ENCODE assay signal across 8 cellular contexts in genomic region chr21:29656504-29657227, GRCh38.
DNase-seq lines count a peak whose midpoint lies in the region; ATAC-seq and TF ChIP-seq lines count a peak whose summit lies in the region.

No MANE protein-coding gene starts in this region.

- peaks cover 2 to 7% (median 6%) of the 10 kb centered on the region in 4 donors for H3K4me1 Mint-ChIP-seq in CD4-positive, CD25-positive, alpha-beta regulatory T cell
- peaks cover 23% of the 10 kb centered on the region for H3K4me1 Mint-ChIP-seq in activated CD8-positive, alpha-beta T cell treated with anti-CD3 and anti-CD28 coated beads, Interleukin-2, amount 10 ng/mL, durations not matched to agents 7 days and 5 days (ENCODE audit: low read depth)

- H3K9me3 Mint-ChIP-seq in CD4-positive, CD25-positive, alpha-beta regulatory T cell = peaks cover 0 to 5% (median 3%) of the 10 kb centered on the region in 7 donors
- peaks cover 4% of the 10 kb centered on the region for H3K9me3 Mint-ChIP-seq in activated CD8-positive, alpha-beta T cell treated with anti-CD3 and anti-CD28 coated beads, Interleukin-2, amount 10 ng/mL, durations not matched to agents 7 days and 5 days (ENCODE audit: insufficient read depth)

- peak in 1 of 3 donors; percentile 84 for DNase-seq in CD4-positive, CD25-positive, alpha-beta regulatory T cell
- peak; percentile 88 for DNase-seq in KBM-7
- peak; percentile 27 for DNase-seq in activated CD8-positive, alpha-beta T cell treated with anti-CD3 and anti-CD28 coated beads, Interleukin-2, amount 10 ng/mL, durations not matched to agents 7 days and 5 days
- no peak for DNase-seq in right lobe of liver
- no peak for DNase-seq in sigmoid colon
- no peak for DNase-seq in NCI-H1930 (lab: John Stamatoyannopoulos, UW)
- no peak for DNase-seq in HuH-7.5 (ENCODE audit: low spot score)
- no peak for DNase-seq in H7

- intact Hi-C loops in right lobe of liver (cut with DNase I) (no loop called here), sigmoid colon (cut with DNase I) (no loop called here)

- H3K9me3 ChIP-seq in CD4-positive, CD25-positive, alpha-beta regulatory T cell (ENCODE audit: control insufficient read depth in 2 of 2, low read length in 2 of 2) = no peaks in the 10 kb centered on the region
- H3K9me3 ChIP-seq in right lobe of liver (no peaks in the 10 kb centered on the region), sigmoid colon (no peaks in the 10 kb centered on the region)

- no peak overlapping the region for H3K4me3 ChIP-seq in CD4-positive, CD25-positive, alpha-beta regulatory T cell (ENCODE audit: low read depth, low read length)
- H3K4me3 ChIP-seq in right lobe of liver (no peak overlapping the region), sigmoid colon (no peak overlapping the region), H7 (ENCODE audit: insufficient read depth, low read depth, low read length) (no peak overlapping the region)

- no peaks in the 10 kb centered on the region for H3K4me1 ChIP-seq in CD4-positive, CD25-positive, alpha-beta regulatory T cell (ENCODE audit: control insufficient read depth, insufficient read depth, low read length, poor library complexity, severe bottlenecking)
- H3K4me1 ChIP-seq in right lobe of liver = no peaks in the 10 kb centered on the region
- H3K4me1 ChIP-seq in sigmoid colon = no peaks in the 10 kb centered on the region

- TF ChIP-seq POLR2A in right lobe of liver (IDR thresholded peaks at IDR 0.05) = no peak
- no peak for TF ChIP-seq POLR2A in sigmoid colon (IDR thresholded peaks at IDR 0.05)

- peaks cover 4% of the 10 kb centered on the region for H3K36me3 Mint-ChIP-seq in CD4-positive, CD25-positive, alpha-beta regulatory T cell
- peaks cover 2% of the 10 kb centered on the region for H3K36me3 Mint-ChIP-seq in activated CD8-positive, alpha-beta T cell treated with anti-CD3 and anti-CD28 coated beads, Interleukin-2, amount 10 ng/mL, durations not matched to agents 7 days and 5 days (ENCODE audit: low read depth)

- no peaks in the 10 kb centered on the region for H3K27me3 Mint-ChIP-seq in CD4-positive, CD25-positive, alpha-beta regulatory T cell
- H3K27me3 Mint-ChIP-seq in activated CD8-positive, alpha-beta T cell treated with anti-CD3 and anti-CD28 coated beads, Interleukin-2, amount 10 ng/mL, durations not matched to agents 7 days and 5 days (ENCODE audit: low read depth) = no peaks in the 10 kb centered on the region

- no peaks in the 10 kb centered on the region for H3K27me3 ChIP-seq in CD4-positive, CD25-positive, alpha-beta regulatory T cell (ENCODE audit: control insufficient read depth, insufficient read depth, low read length)
- H3K27me3 ChIP-seq in right lobe of liver = no peaks in the 10 kb centered on the region
- no peaks in the 10 kb centered on the region for H3K27me3 ChIP-seq in sigmoid colon
- H3K27me3 ChIP-seq in H7 (ENCODE audit: control insufficient read depth, insufficient read depth, low read length) = no peaks in the 10 kb centered on the region

- H3K27ac ChIP-seq in CD4-positive, CD25-positive, alpha-beta regulatory T cell (ENCODE audit: insufficient read depth, low read length, poor library complexity, severe bottlenecking) = no peak overlapping the region
- H3K27ac ChIP-seq in right lobe of liver (no peak overlapping the region), sigmoid colon (no peak overlapping the region)

- H3K36me3 ChIP-seq in CD4-positive, CD25-positive, alpha-beta regulatory T cell (ENCODE audit: control insufficient read depth, insufficient read depth, low read length) = no peaks in the 10 kb centered on the region
- H3K36me3 ChIP-seq in right lobe of liver (no peaks in the 10 kb centered on the region), sigmoid colon (no peaks in the 10 kb centered on the region), H7 (replicated peaks; ENCODE audit: control insufficient read depth, insufficient read depth, low read length) (no peaks in the 10 kb centered on the region)

- in situ Hi-C loops in KBM-7 (cut with MboI; ENCODE audit: low pct_unique_long_range_greater_than_20kb, low sequenced_read_pairs) = no loop called here

- POLR2A ChIA-PET in activated CD8-positive, alpha-beta T cell treated with anti-CD3 and anti-CD28 coated beads, Interleukin-2, amount 10 ng/mL, durations not matched to agents 7 days and 5 days (lab: Charles Lee) = no interaction called here

- TF ChIP-seq CTCF in right lobe of liver (IDR thresholded peaks at IDR 0.05) (no peak), sigmoid colon (IDR thresholded peaks at IDR 0.05) (no peak)

- H3K27ac Mint-ChIP-seq in CD4-positive, CD25-positive, alpha-beta regulatory T cell = peak overlapping the region in 1 of 3 donors; percentile 12
- H3K27ac Mint-ChIP-seq in activated CD8-positive, alpha-beta T cell treated with anti-CD3 and anti-CD28 coated beads, Interleukin-2, amount 10 ng/mL, durations not matched to agents 7 days and 5 days = peak overlapping the region; percentile 46

- CTCF ChIA-PET in activated CD8-positive, alpha-beta T cell treated with anti-CD3 and anti-CD28 coated beads, Interleukin-2, amount 10 ng/mL, durations not matched to agents 7 days and 5 days (lab: Charles Lee) = no interaction called here

- no peak overlapping the region for H3K4me3 Mint-ChIP-seq in CD4-positive, CD25-positive, alpha-beta regulatory T cell
- peak overlapping the region; percentile 1 for H3K4me3 Mint-ChIP-seq in activated CD8-positive, alpha-beta T cell treated with anti-CD3 and anti-CD28 coated beads, Interleukin-2, amount 10 ng/mL, durations not matched to agents 7 days and 5 days

- WGBS in right lobe of liver (ENCODE audit: insufficient coverage, low coverage, low lambda C conversion rate, missing lambda C conversion rate) = 33% methylated on average over 6 of the region's 6 CpGs
- WGBS in sigmoid colon, 2 donors = 33 to 69% methylated on average over 6 of the region's 6 CpGs

- peak; percentile 76 to 80 for ATAC-seq in CD4-positive, CD25-positive, alpha-beta regulatory T cell (ENCODE audit: low read depth in 2 of 2)
- ATAC-seq in activated CD8-positive, alpha-beta T cell treated with anti-CD3 and anti-CD28 coated beads, Interleukin-2, amount 10 ng/mL, durations not matched to agents 7 days and 5 days = peak; percentile 86
- peak; percentile 39 to 82 (median 63) for ATAC-seq in right lobe of liver

- no peak for TF ChIP-seq EP300 in sigmoid colon (IDR thresholded peaks at IDR 0.05)

Comparison
In these comparisons a context has a peak if more than half of its experiments do, and no peak if none do; other contexts are left out.
1. DNase-seq: peak in KBM-7 (single experiment) and activated CD8-positive, alpha-beta T cell treated with anti-CD3 and anti-CD28 coated beads, Interleukin-2, amount 10 ng/mL, durations not matched to agents 7 days and 5 days (single experiment); none in right lobe of liver (0 of 3), sigmoid colon (single experiment), NCI-H1930 (0 of 2), HuH-7.5 (single experiment) and H7 (single experiment).
2. Peak in every context shown above with its lines, with median percentiles within 50 percentile points of each other: ATAC-seq.